ENCODE assay signal across 1 cellular context in the genomic region with DNA sequence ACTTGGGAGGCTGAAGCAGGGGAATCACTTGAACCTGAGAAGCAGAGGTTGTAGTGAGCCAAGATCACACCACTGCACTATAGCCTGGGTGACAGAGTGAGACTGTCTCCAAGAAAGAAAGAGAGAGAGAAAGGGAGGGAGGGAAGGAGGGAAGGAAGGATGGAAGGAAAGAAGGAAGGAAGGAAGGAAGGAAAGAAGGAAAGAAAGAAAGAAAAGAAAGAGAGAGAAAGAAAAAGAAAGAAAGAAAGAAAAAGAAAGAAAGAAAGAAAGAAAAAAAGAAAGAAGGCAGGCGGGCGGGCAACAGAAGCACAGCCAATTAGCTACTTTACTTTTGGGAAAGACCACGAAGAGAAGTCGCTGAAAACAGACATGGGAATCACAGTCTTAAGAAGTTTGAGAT.
TF ChIP-seq lines count a peak whose summit lies in the region.

No MANE protein-coding gene starts in this region.

TF ChIP-seq in K562, 482 proteins besides CTCF, POLR2A, EP300 and RAD21:
- TF ChIP-seq, protein P1, sequence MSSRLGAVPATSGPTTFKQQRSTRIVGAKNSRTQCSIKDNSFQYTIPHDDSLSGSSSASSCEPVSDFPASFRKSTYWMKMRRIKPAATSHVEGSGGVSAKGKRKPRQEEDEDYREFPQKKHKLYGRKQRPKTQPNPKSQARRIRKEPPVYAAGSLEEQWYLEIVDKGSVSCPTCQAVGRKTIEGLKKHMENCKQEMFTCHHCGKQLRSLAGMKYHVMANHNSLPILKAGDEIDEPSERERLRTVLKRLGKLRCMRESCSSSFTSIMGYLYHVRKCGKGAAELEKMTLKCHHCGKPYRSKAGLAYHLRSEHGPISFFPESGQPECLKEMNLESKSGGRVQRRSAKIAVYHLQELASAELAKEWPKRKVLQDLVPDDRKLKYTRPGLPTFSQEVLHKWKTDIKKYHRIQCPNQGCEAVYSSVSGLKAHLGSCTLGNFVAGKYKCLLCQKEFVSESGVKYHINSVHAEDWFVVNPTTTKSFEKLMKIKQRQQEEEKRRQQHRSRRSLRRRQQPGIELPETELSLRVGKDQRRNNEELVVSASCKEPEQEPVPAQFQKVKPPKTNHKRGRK (tag; IDR thresholded peaks at IDR 0.05) = peak; percentile 56
TF ChIP-seq in K562: peak in this region for 1; not testable (repeated sequence) for 481.
